In the genomic region with DNA sequence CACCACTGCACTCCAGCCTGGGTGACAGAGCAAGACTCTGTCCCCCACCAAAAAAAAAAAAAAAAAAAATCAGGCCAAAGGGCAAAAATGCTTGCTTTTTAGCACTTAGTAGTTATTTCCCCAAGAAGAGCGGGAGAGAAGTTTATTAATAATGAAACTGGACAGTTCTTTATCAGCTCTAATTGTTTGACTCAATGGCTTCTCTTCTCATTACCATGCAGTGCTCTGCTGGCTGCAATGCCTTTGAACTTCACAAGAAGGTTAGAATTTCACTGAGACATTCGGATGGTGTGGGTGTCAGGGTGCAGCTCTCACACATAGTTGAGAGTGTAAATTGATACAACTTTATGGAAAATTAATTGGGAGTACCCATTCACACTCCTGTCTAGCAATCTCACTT, we compare ENCODE assay signal across 14 cellular contexts.
A peak's percentile ranks its signal among the peaks of the same experiment; 100 is the strongest.
DNase-seq lines count a peak whose midpoint lies in the region; ATAC-seq lines count a peak whose summit lies in the region.
"Had no signal": no experiment of that assay in that cellular context is flagged by ENCODE, and none has a peak within 500 bp of the region (broad histone marks: within the 10 kb centered on the region; RNA-seq: fewer than 3 reads in every experiment).

No MANE protein-coding gene starts in this region.

- H3K27me3 Mint-ChIP-seq in stimulated activated naive CD8-positive, alpha-beta T cell treated with anti-CD3 and anti-CD28 coated beads, Interleukin-15, amount 100 ng/mL, for 72 hours = peaks cover 15% of the 10 kb centered on the region

- H3K4me1 Mint-ChIP-seq in stimulated activated naive CD8-positive, alpha-beta T cell treated with anti-CD3 and anti-CD28 coated beads, Interleukin-15, amount 100 ng/mL, for 72 hours = no peaks in the 10 kb centered on the region

- no peak overlapping the region for H3K4me3 Mint-ChIP-seq in stimulated activated naive CD8-positive, alpha-beta T cell treated with anti-CD3 and anti-CD28 coated beads, Interleukin-15, amount 100 ng/mL, for 72 hours
- H3K4me3 Mint-ChIP-seq: naive thymus-derived CD4-positive, alpha-beta T cell had no signal

- H3K27ac Mint-ChIP-seq in stimulated activated naive CD8-positive, alpha-beta T cell treated with anti-CD3 and anti-CD28 coated beads, Interleukin-15, amount 100 ng/mL, for 72 hours = no peak overlapping the region
- H3K27ac Mint-ChIP-seq: naive thymus-derived CD4-positive, alpha-beta T cell had no signal

- H3K9me3 Mint-ChIP-seq in stimulated activated naive CD8-positive, alpha-beta T cell treated with anti-CD3 and anti-CD28 coated beads, Interleukin-15, amount 100 ng/mL, for 72 hours = no peaks in the 10 kb centered on the region
- H3K9me3 Mint-ChIP-seq: naive thymus-derived CD4-positive, alpha-beta T cell had no signal

- peak; percentile 71 for ATAC-seq in stimulated activated naive CD8-positive, alpha-beta T cell treated with anti-CD3 and anti-CD28 coated beads, Interleukin-15, Interleukin-2, amounts not matched to agents 100 U/mL and 50 U/mL, for 24 hours
- ATAC-seq in stimulated activated naive CD8-positive, alpha-beta T cell treated with anti-CD3 and anti-CD28 coated beads, Interleukin-15, amount 100 ng/mL, for 72 hours = no peak
- ATAC-seq in GM21515 (IDR thresholded peaks at IDR 0.05; ENCODE audit: unreplicated experiment) (peak; percentile 51), HG03135 (IDR thresholded peaks at IDR 0.05; ENCODE audit: unreplicated experiment) (peak; percentile 52), esophagus mucosa (no peak)
- ATAC-seq: left lung; naive thymus-derived CD4-positive, alpha-beta T cell had no signal

- no peak for DNase-seq in stimulated activated naive CD8-positive, alpha-beta T cell treated with anti-CD3 and anti-CD28 coated beads, Interleukin-15, Interleukin-2, amounts not matched to agents 100 U/mL and 50 U/mL, for 24 hours
- DNase-seq in stimulated activated naive CD8-positive, alpha-beta T cell treated with anti-CD3 and anti-CD28 coated beads, Interleukin-15, amount 100 ng/mL, for 72 hours = no peak
- no peak for DNase-seq in Ammon's horn (ENCODE audit: low spot score)
- no peak for DNase-seq in NCI-H82 (lab: John Stamatoyannopoulos, UW)
- DNase-seq in effector CD4-positive, alpha-beta T cell = no peak
- DNase-seq: BE2C; erythroblast; hippocampal formation; left lung; naive thymus-derived CD4-positive, alpha-beta T cell; NCI-H2227 treated with DMSO at 0.1 percent for 48 hours had no signal

Comparison
In these comparisons a context has a peak if more than half of its experiments do, and no peak if none do; other contexts are left out.
1. ATAC-seq: peak in stimulated activated naive CD8-positive, alpha-beta T cell treated with anti-CD3 and anti-CD28 coated beads, Interleukin-15, Interleukin-2, amounts not matched to agents 100 U/mL and 50 U/mL, for 24 hours (single experiment), GM21515 (single experiment) and HG03135 (single experiment); none in stimulated activated naive CD8-positive, alpha-beta T cell treated with anti-CD3 and anti-CD28 coated beads, Interleukin-15, amount 100 ng/mL, for 72 hours (single experiment) and esophagus mucosa (single experiment).